35 cellular contexts compared by ENCODE assay signal in genomic region chr9:13296972-13297371, GRCh38. TPM values are rescaled to one million over a fixed set of nuclear protein-coding genes. Genes with fewer than 3 reads are reported as not detected.
"Had no signal": no experiment of that assay in that cellular context is flagged by ENCODE, and none has a peak within 500 bp of the region (broad histone marks: within the 10 kb centered on the region; RNA-seq: fewer than 3 reads in every experiment).

No MANE protein-coding gene starts in this region.

- H3K4me1 ChIP-seq: adrenal gland, ascending aorta, body of pancreas, breast epithelium had no signal

- H3K36me3 ChIP-seq: adrenal gland, ascending aorta, brain microvascular endothelial cell, breast epithelium, cardiac muscle cell had no signal

- ATAC-seq: activated naive CD4-positive, alpha-beta T cell treated with anti-CD3 and anti-CD28 coated beads, Interleukin-2, amount 50 U/mL, for 72 hours; activated naive CD8-positive, alpha-beta T cell treated with anti-CD3 and anti-CD28 coated beads, Interleukin-2, amount 50 U/mL, for 24 hours; activated T-cell treated with anti-CD3 and anti-CD28 coated beads, Interleukin-2, amount 50 U/mL, for 4 hours; activated T-cell treated with anti-CD3 and anti-CD28 coated beads, Interleukin-2, amount 50 U/mL, for 72 hours; activated T-helper 17 cell treated with anti-CD3 and anti-CD28 coated beads, Interleukin-2, amount 50 U/mL, for 72 hours; body of pancreas had no signal

- H3K9me3 ChIP-seq: adrenal gland, ascending aorta, body of pancreas, breast epithelium had no signal

- FAIRE-seq: astrocyte, bronchial epithelial cell had no signal

- H3K27ac ChIP-seq: adrenal gland, ascending aorta, body of pancreas, brain microvascular endothelial cell, breast epithelium, cardiac muscle cell had no signal

- H3K4me3 ChIP-seq: adrenal gland, ascending aorta, body of pancreas, breast epithelium, cardiac muscle cell had no signal

- DNase-seq: activated effector memory CD4-positive, alpha-beta T cell treated with anti-CD3 and anti-CD28 coated beads, Interleukin-2, amount 50 U/mL, for 16 hours; activated effector memory CD4-positive, alpha-beta T cell treated with Interleukin-2 at 50 U/mL for 16 hours; activated gamma-delta T cell; activated gamma-delta T cell treated with Interleukin-2 at 50 U/mL for 16 hours; activated naive CD4-positive, alpha-beta T cell; activated naive CD4-positive, alpha-beta T cell treated with anti-CD3 and anti-CD28 coated beads for 36 hours; activated naive CD4-positive, alpha-beta T cell treated with anti-CD3 and anti-CD28 coated beads, Interleukin-2, amount 10 ng/mL, durations not matched to agents 7 days and 5 days; activated naive CD4-positive, alpha-beta T cell treated with anti-CD3 and anti-CD28 coated beads, Interleukin-2, amount 50 U/mL, for 16 hours; activated naive CD4-positive, alpha-beta T cell treated with Interleukin-2 at 50 U/mL for 16 hours; activated naive CD8-positive, alpha-beta T cell treated with anti-CD3 and anti-CD28 coated beads for 36 hours; activated naive CD8-positive, alpha-beta T cell treated with anti-CD3 and anti-CD28 coated beads, Interleukin-2, amount 10 ng/mL, durations not matched to agents 7 days and 5 days; activated naive CD8-positive, alpha-beta T cell treated with anti-CD3 and anti-CD28 coated beads, Interleukin-2, amount 50 U/mL, for 24 hours; activated T-cell treated with anti-CD3 and anti-CD28 coated beads, Interleukin-2, amount 50 U/mL, for 24 hours; activated T-cell treated with anti-CD3 and anti-CD28 coated beads, Interleukin-2, amount 50 U/mL, for 4 hours; activated T-cell treated with anti-CD3 and anti-CD28 coated beads, Interleukin-2, amount 50 U/mL, for 48 hours; activated T-cell treated with anti-CD3 and anti-CD28 coated beads, Interleukin-2, amount 50 U/mL, for 72 hours; adrenal gland; amniotic stem cell; amygdala; anterior cingulate cortex; aorta; body of pancreas; brain microvascular endothelial cell; caudate nucleus; central memory CD4-positive, alpha-beta T cell; cerebellar nuclear complex had no signal

- H3K27me3 ChIP-seq: adrenal gland, ascending aorta, body of pancreas, brain microvascular endothelial cell, breast epithelium, cardiac muscle cell had no signal

RNA-seq across cellular contexts. Expression of gene MPDZ, which starts 17.5 kb away (rescaled TPM):
- total RNA-seq: activated naive CD4-positive, alpha-beta T cell treated with anti-CD3 and anti-CD28 coated beads for 36 hours; activated naive CD4-positive, alpha-beta T cell treated with anti-CD3 and anti-CD28 coated beads, Interleukin-2, amount 50 U/mL, for 72 hours; activated naive CD8-positive, alpha-beta T cell treated with anti-CD3 and anti-CD28 coated beads for 36 hours; activated naive CD8-positive, alpha-beta T cell treated with anti-CD3 and anti-CD28 coated beads, Interleukin-2, amount 10 ng/mL, durations not matched to agents 7 days and 5 days; activated T-cell treated with anti-CD3 and anti-CD28 coated beads, Interleukin-2, amount 50 U/mL, for 72 hours; activated T-helper 1 cell treated with anti-CD3 and anti-CD28 coated beads, Interleukin-12 subunit alpha, Interleukin-12 subunit beta, Interleukin-2, Interleukin-4 antibody, amounts not matched to agents 30 ng/mL and 10 ng/mL and 1 ng/mL, durations not matched to agents 14 hours and 24 hours and 36 hours; activated T-helper 17 cell treated with anti-CD3 and anti-CD28 coated beads, Interleukin-2, amount 50 U/mL, for 72 hours; activated T-helper 2 cell treated with anti-CD3 and anti-CD28 coated beads, Interferon-gamma antibody, Interleukin-2, Interleukin-4, amounts not matched to agents 10 μg/mL and 5 μg/mL and 100 μg/mL, durations not matched to agents 14 hours and 24 hours and 36 hours had no signal
